In genomic region chr2:170227467-170228075, GRCh38 we compare ENCODE assay signal across 14 cellular contexts. TPM values are rescaled to one million over a fixed set of nuclear protein-coding genes. Genes with fewer than 3 reads are reported as not detected.
DNase-seq lines count a peak whose midpoint lies in the region; ATAC-seq and TF ChIP-seq lines count a peak whose summit lies in the region.
"Had no signal": no experiment of that assay in that cellular context is flagged by ENCODE, and none has a peak within 500 bp of the region (broad histone marks: within the 10 kb centered on the region; RNA-seq: fewer than 3 reads in every experiment).

No MANE protein-coding gene starts in this region.

- intact Hi-C loops in breast epithelium (cut with DNase I; ENCODE audit: low total_unique reads) = no loop called here

- peak; percentile 76 for ATAC-seq in GM18870 (IDR thresholded peaks at IDR 0.05; ENCODE audit: unreplicated experiment)
- peak; percentile 79 for ATAC-seq in GM21526 (IDR thresholded peaks at IDR 0.05; ENCODE audit: low FRiP score, unreplicated experiment)
- ATAC-seq in HG03060 (IDR thresholded peaks at IDR 0.05; ENCODE audit: low read depth, unreplicated experiment) = peak; percentile 60

- H4K20me1 ChIP-seq in OCI-LY3 (ENCODE audit: insufficient read depth, low read length) = no peaks in the 10 kb centered on the region

- peak overlapping the region; percentile 43; the same call in 1 of the 2 replicates for H3K9ac ChIP-seq in OCI-LY3 (ENCODE audit: low read length)

- DNase-seq in NK-92 (lab: John Stamatoyannopoulos, UW; ENCODE audit: unreplicated experiment) (no peak), breast epithelium (ENCODE audit: low spot score in 2 of 2) (no peak), iPS-NIHi7 (ENCODE audit: extremely low spot score) (no peak)
- DNase-seq in activated CD4-positive, alpha-beta T cell treated with anti-CD3 and anti-CD28 coated beads for 48 hours = no peak
- DNase-seq: activated CD4-positive, alpha-beta T cell treated with anti-CD3 and anti-CD28 coated beads, Interleukin-2, amount 50 U/mL, for 48 hours; esophagus squamous epithelium; mesendoderm; NCI-H187 treated with DMSO at 0.1 percent for 48 hours; posterior cingulate gyrus; stimulated activated naive CD4-positive, alpha-beta T cell treated with Interleukin-2 at 50 U/mL for 16 hours had no signal

- H2AFZ ChIP-seq in OCI-LY3 (ENCODE audit: low read depth, low read length) = peak overlapping the region; percentile 86

- H3K4me3 ChIP-seq in OCI-LY3 (ENCODE audit: low read length) (peak overlapping the region; percentile 75), breast epithelium (no peak overlapping the region)
- H3K4me3 ChIP-seq: esophagus squamous epithelium had no signal

- H3K27ac ChIP-seq in OCI-LY3 (ENCODE audit: low read length) (peak overlapping the region; percentile 33), breast epithelium (no peak overlapping the region)
- H3K27ac ChIP-seq: esophagus squamous epithelium had no signal

- H3K36me3 ChIP-seq in OCI-LY3 (replicated peaks; ENCODE audit: low read depth, low read length) (no peaks in the 10 kb centered on the region), breast epithelium (no peaks in the 10 kb centered on the region)
- H3K36me3 ChIP-seq: esophagus squamous epithelium had no signal

- H3K27me3 ChIP-seq in OCI-LY3 (ENCODE audit: low read depth, low read length) = no peaks in the 10 kb centered on the region; the same call in 1 of the 2 replicates
- H3K27me3 ChIP-seq in breast epithelium = no peaks in the 10 kb centered on the region
- H3K27me3 ChIP-seq: esophagus squamous epithelium had no signal

- H3K4me2 ChIP-seq in OCI-LY3 (ENCODE audit: low read length) = peak overlapping the region; percentile 99

- H3K9me3 ChIP-seq in OCI-LY3 (ENCODE audit: insufficient read depth, low read length) (no peaks in the 10 kb centered on the region), breast epithelium (no peaks in the 10 kb centered on the region)
- H3K9me3 ChIP-seq: esophagus squamous epithelium had no signal

- TF ChIP-seq CTCF in OCI-LY3 (IDR thresholded peaks at IDR 0.05; ENCODE audit: low read depth, low read length) (no peak), breast epithelium (IDR thresholded peaks at IDR 0.05) (no peak)

- H3K4me1 ChIP-seq in OCI-LY3 (ENCODE audit: low read length) (peaks cover 21% of the 10 kb centered on the region), breast epithelium (no peaks in the 10 kb centered on the region)

- no peaks in the 10 kb centered on the region for H3K79me2 ChIP-seq in OCI-LY3 (ENCODE audit: low read length)

- no peak for TF ChIP-seq POLR2A in breast epithelium (IDR thresholded peaks at IDR 0.05)

RNA-seq across cellular contexts. Expression of gene MYO3B, which starts 49.6 kb away (rescaled TPM):
- total RNA-seq in breast epithelium = under 1 TPM; 0.15 to 0.98 (median 0.16) TPM
